ENCODE assay signal across 8 cellular contexts in the genomic region with DNA sequence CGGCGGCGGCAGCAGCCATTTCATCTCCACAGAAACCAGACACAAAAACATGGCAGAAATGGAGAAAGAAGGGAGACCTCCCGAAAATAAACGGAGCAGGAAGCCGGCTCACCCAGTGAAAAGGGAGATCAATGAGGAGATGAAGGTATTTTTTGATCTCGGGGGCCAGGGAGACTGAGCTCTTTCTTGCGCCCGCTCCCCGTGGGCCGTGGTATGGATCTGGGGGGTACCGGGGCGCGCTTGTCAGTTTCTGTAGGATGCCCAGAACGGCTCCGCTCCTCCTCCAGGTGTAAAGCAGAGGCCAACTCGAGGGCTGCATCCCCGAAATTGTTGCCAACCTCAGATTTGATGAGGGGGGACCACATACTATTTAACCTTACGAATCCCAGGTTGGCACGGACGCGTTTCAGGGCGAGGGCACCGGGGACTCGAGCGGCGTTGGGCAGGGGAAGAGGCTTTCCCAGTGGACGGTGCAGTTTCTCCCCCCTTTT. TPM values are rescaled to one million over a fixed set of nuclear protein-coding genes. Genes with fewer than 3 reads are reported as not detected.
DNase-seq lines count a peak whose midpoint lies in the region; ATAC-seq and TF ChIP-seq lines count a peak whose summit lies in the region.

No MANE protein-coding gene starts in this region.

- peak; percentile 12 for ATAC-seq in effector memory CD8-positive, alpha-beta T cell (replicated peaks)
- peak; percentile 18 to 20 for ATAC-seq in naive thymus-derived CD8-positive, alpha-beta T cell

- peak overlapping the region; percentile 84 to 90 for H3K4me3 Mint-ChIP-seq in effector memory CD8-positive, alpha-beta T cell
- H3K4me3 Mint-ChIP-seq in naive thymus-derived CD8-positive, alpha-beta T cell, result peak overlapping the region; percentile 84 to 93 (median 88)

- H3K27ac Mint-ChIP-seq in effector memory CD8-positive, alpha-beta T cell, result peak overlapping the region in 1 of 2 donors; percentile 32
- H3K27ac Mint-ChIP-seq in naive thymus-derived CD8-positive, alpha-beta T cell, result peak overlapping the region in 3 of 10 donors; percentile 7 to 56 (median 27)

- peaks cover 13 to 21% of the 10 kb centered on the region in 2 donors for H3K4me1 Mint-ChIP-seq in effector memory CD8-positive, alpha-beta T cell (ENCODE audit: low read depth in 2 of 2)
- peaks cover 13 to 32% (median 25%) of the 10 kb centered on the region in 4 donors for H3K4me1 Mint-ChIP-seq in naive thymus-derived CD8-positive, alpha-beta T cell

- peak; percentile 43 for DNase-seq in NCI-H774 (lab: John Stamatoyannopoulos, UW)
- DNase-seq in effector memory CD8-positive, alpha-beta T cell, result no peak
- peak in 4 of 10 donors; percentile 11 to 64 (median 44) for DNase-seq in naive thymus-derived CD8-positive, alpha-beta T cell
- DNase-seq in GM20000 (ENCODE audit: low spot score), result no peak
- no peak for DNase-seq in ureter (ENCODE audit: low spot score)
- DNase-seq in AG08395 (ENCODE audit: low spot score), result no peak
- DNase-seq in midbrain (lab: John Stamatoyannopoulos, UW), result no peak

- no peak for TF ChIP-seq CTCF in GM20000 (IDR thresholded peaks at IDR 0.05; ENCODE audit: extremely low read depth, missing control alignments)

- H3K9me3 Mint-ChIP-seq in effector memory CD8-positive, alpha-beta T cell, result no peaks in the 10 kb centered on the region
- H3K9me3 Mint-ChIP-seq in naive thymus-derived CD8-positive, alpha-beta T cell, result peaks cover 0 to 1% (median 0%) of the 10 kb centered on the region in 9 donors

- H3K27me3 Mint-ChIP-seq in effector memory CD8-positive, alpha-beta T cell, result peaks cover 40 to 46% of the 10 kb centered on the region in 2 donors
- H3K27me3 Mint-ChIP-seq in naive thymus-derived CD8-positive, alpha-beta T cell, result peaks cover 30 to 44% (median 35%) of the 10 kb centered on the region in 5 donors

- peaks cover 6% of the 10 kb centered on the region for H3K36me3 Mint-ChIP-seq in effector memory CD8-positive, alpha-beta T cell (ENCODE audit: insufficient read depth)
- no peaks in the 10 kb centered on the region for H3K36me3 Mint-ChIP-seq in naive thymus-derived CD8-positive, alpha-beta T cell

- peak overlapping the region; percentile 60 for H3K4me3 ChIP-seq in GM08714 (ENCODE audit: low read length)

- POLR2A ChIA-PET in naive thymus-derived CD8-positive, alpha-beta T cell (lab: Charles Lee), result interaction anchor here (0.5 to 4.1 kb wide), 3 partner anchors 27 to 129 kb away, joined by 3 to 28 read pairs (median 4); a partner anchor contains a TSS

RNA-seq across cellular contexts. Expression of a gene that starts 0.7 kb away (rescaled TPM):
- total RNA-seq in naive thymus-derived CD8-positive, alpha-beta T cell, result 1 to 10 TPM in 1 of 2 experiments, under 1 TPM in 1; 0.82 to 1.4 TPM
- under 1 TPM; 0.05 to 0.39 (median 0.08) TPM for polyA plus RNA-seq in naive thymus-derived CD8-positive, alpha-beta T cell
- 12.6 TPM for total RNA-seq in ureter

RNA-seq across cellular contexts. Expression of a gene that starts 31.2 kb away (rescaled TPM):
- 10 to 100 TPM; 14.0 to 16.6 TPM for total RNA-seq in naive thymus-derived CD8-positive, alpha-beta T cell
- polyA plus RNA-seq in naive thymus-derived CD8-positive, alpha-beta T cell, result 10 to 100 TPM; 11.1 to 13.9 (median 12.3) TPM
- total RNA-seq in ureter, result 17.4 TPM
